In the genomic region with DNA sequence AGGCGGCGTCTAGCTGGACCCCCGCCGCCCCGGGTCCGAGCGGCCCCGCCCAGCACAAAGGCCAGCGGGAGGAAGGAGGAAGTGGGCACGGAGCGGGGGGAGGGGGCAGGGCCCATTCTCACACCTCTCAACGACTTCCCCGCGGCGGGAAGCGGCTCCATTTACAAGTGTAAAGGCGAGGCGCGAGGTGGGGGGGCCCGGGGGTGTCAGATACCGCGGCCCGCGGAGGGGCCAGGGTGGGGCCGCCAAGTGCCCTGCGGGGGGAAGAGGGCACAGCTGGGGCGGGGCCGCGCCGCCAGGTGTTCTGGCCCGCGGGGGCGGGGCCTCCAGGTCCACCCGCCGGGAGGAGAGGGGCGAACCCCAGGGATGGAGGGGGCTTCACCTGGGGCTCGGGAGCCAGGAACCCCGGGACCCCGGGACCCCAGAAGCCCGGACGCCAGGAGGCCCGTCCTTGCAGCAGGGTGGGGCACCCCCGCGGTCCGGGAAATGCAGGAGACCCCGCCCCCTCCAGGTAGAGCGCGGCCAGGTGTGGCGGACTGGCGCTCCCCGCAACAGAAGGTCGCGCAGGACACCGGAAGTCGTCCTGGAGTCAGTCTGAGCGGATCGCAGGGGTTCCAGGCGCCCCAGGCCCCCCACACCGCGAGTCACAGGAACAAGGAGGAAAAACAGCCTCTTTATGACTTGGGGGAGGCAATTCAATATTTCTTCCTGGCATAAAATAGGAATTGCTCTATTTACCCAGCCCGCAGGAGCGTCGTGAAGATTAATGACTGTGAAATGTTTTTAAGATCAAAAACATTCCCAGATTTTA, we compare ENCODE assay signal across 12 cellular contexts. TPM values are rescaled to one million over a fixed set of nuclear protein-coding genes. Genes with fewer than 3 reads are reported as not detected.
A peak's percentile ranks its signal among the peaks of the same experiment; 100 is the strongest.
DNase-seq lines count a peak whose midpoint lies in the region; ATAC-seq and TF ChIP-seq lines count a peak whose summit lies in the region.
"Had no signal": no experiment of that assay in that cellular context is flagged by ENCODE, and none has a peak within 500 bp of the region (broad histone marks: within the 10 kb centered on the region; RNA-seq: fewer than 3 reads in every experiment).

No MANE protein-coding gene starts in this region.

- H3K36me3 Mint-ChIP-seq in chondrocyte (ENCODE audit: low read depth), result peaks cover 2% of the 10 kb centered on the region
- no peaks in the 10 kb centered on the region for H3K36me3 Mint-ChIP-seq in activated T-helper 2 cell treated with anti-CD3 and anti-CD28 coated beads, Interferon-gamma antibody, Interleukin-2, Interleukin-4, amounts not matched to agents 10 μg/mL and 5 μg/mL and 100 μg/mL, durations not matched to agents 14 hours and 24 hours and 36 hours (ENCODE audit: low read depth)

- H3K9me3 ChIP-seq in testis (no peaks in the 10 kb centered on the region), Karpas-422 (ENCODE audit: low read length) (no peaks in the 10 kb centered on the region)
- H3K9me3 ChIP-seq: A549 had no signal

- H3K27ac Mint-ChIP-seq in chondrocyte (ENCODE audit: unreplicated experiment), result peak overlapping the region; percentile 89
- H3K27ac Mint-ChIP-seq in activated T-helper 2 cell treated with anti-CD3 and anti-CD28 coated beads, Interferon-gamma antibody, Interleukin-2, Interleukin-4, amounts not matched to agents 10 μg/mL and 5 μg/mL and 100 μg/mL, durations not matched to agents 14 hours and 24 hours and 36 hours, result no peak overlapping the region

- H3K79me2 ChIP-seq in Karpas-422 (ENCODE audit: low read length), result no peaks in the 10 kb centered on the region

- no peaks in the 10 kb centered on the region for H3K9me2 ChIP-seq in Karpas-422 (replicated peaks; ENCODE audit: insufficient read depth, low read length)

- TF ChIP-seq CTCF in chondrocyte (IDR thresholded peaks at IDR 0.05), result no peak
- no peak for TF ChIP-seq CTCF in testis (IDR thresholded peaks at IDR 0.05)

- no peak overlapping the region for H3K4me3 Mint-ChIP-seq in chondrocyte (ENCODE audit: unreplicated experiment)
- H3K4me3 Mint-ChIP-seq in activated T-helper 2 cell treated with anti-CD3 and anti-CD28 coated beads, Interferon-gamma antibody, Interleukin-2, Interleukin-4, amounts not matched to agents 10 μg/mL and 5 μg/mL and 100 μg/mL, durations not matched to agents 14 hours and 24 hours and 36 hours (ENCODE audit: low read depth), result no peak overlapping the region

- peak overlapping the region; percentile 41 to 56 for H3K4me3 ChIP-seq in testis
- H3K4me3 ChIP-seq in Karpas-422 (ENCODE audit: low read length), result no peak overlapping the region
- H3K4me3 ChIP-seq: A549, GM12878 had no signal

- no peak overlapping the region for H2AFZ ChIP-seq in Karpas-422 (ENCODE audit: low read length)

- DNase-seq in NCI-H187 (lab: John Stamatoyannopoulos, UW) (peak; percentile 33 to 57), NCI-H187 treated with DMSO at 0.1 percent for 48 hours (lab: John Stamatoyannopoulos, UW) (no peak), chondrocyte (ENCODE audit: low spot score) (no peak), left kidney (ENCODE audit: low read depth, low spot score) (peak; percentile 74), testis (no peak), Karpas-422 (no peak)
- no peak for DNase-seq in activated T-helper 2 cell treated with anti-CD3 and anti-CD28 coated beads, Interferon-gamma antibody, Interleukin-2, Interleukin-4, amounts not matched to agents 10 μg/mL and 5 μg/mL and 100 μg/mL, durations not matched to agents 14 hours and 24 hours and 36 hours (ENCODE audit: low spot score)
- DNase-seq: NCI-H1694 treated with DMSO at 0.1 percent for 48 hours, WERI-Rb-1 had no signal

- H3K4me1 Mint-ChIP-seq in chondrocyte (ENCODE audit: low read depth), result peaks cover 88% of the 10 kb centered on the region
- no peaks in the 10 kb centered on the region for H3K4me1 Mint-ChIP-seq in activated T-helper 2 cell treated with anti-CD3 and anti-CD28 coated beads, Interferon-gamma antibody, Interleukin-2, Interleukin-4, amounts not matched to agents 10 μg/mL and 5 μg/mL and 100 μg/mL, durations not matched to agents 14 hours and 24 hours and 36 hours (ENCODE audit: low read depth)

- intact Hi-C loops in testis (cut with DNase I; ENCODE audit: low total_unique reads), result no loop called here
- intact Hi-C loops in activated T-helper 2 cell treated with anti-CD3 and anti-CD28 coated beads, Interferon-gamma antibody, Interleukin-2, Interleukin-4, amounts not matched to agents 10 μg/mL and 5 μg/mL and 100 μg/mL, durations not matched to agents 14 hours and 24 hours and 36 hours (cut with micrococcal nuclease), result no loop called here

- no peaks in the 10 kb centered on the region for H4K20me1 ChIP-seq in Karpas-422 (ENCODE audit: insufficient read depth, low read depth, low read length)

- 31 to 43% methylated on average over 17 to 63 of the region's 63 CpGs for WGBS in testis, 2 donors

- no peaks in the 10 kb centered on the region for H3K27me3 Mint-ChIP-seq in chondrocyte (ENCODE audit: low read depth)
- H3K27me3 Mint-ChIP-seq in activated T-helper 2 cell treated with anti-CD3 and anti-CD28 coated beads, Interferon-gamma antibody, Interleukin-2, Interleukin-4, amounts not matched to agents 10 μg/mL and 5 μg/mL and 100 μg/mL, durations not matched to agents 14 hours and 24 hours and 36 hours (ENCODE audit: low read depth), result peaks cover 69% of the 10 kb centered on the region

- H3K27me3 ChIP-seq in testis (no peaks in the 10 kb centered on the region), Karpas-422 (ENCODE audit: low read length) (no peaks in the 10 kb centered on the region)

- H3K9me3 Mint-ChIP-seq in chondrocyte (ENCODE audit: low read depth), result no peaks in the 10 kb centered on the region
- no peaks in the 10 kb centered on the region for H3K9me3 Mint-ChIP-seq in activated T-helper 2 cell treated with anti-CD3 and anti-CD28 coated beads, Interferon-gamma antibody, Interleukin-2, Interleukin-4, amounts not matched to agents 10 μg/mL and 5 μg/mL and 100 μg/mL, durations not matched to agents 14 hours and 24 hours and 36 hours

- H3K4me2 ChIP-seq in Karpas-422 (ENCODE audit: low read depth, low read length, poor library complexity, severe bottlenecking), result no peak overlapping the region
- H3K4me2 ChIP-seq: A549 had no signal

- H3K4me1 ChIP-seq in testis (peaks cover 86% of the 10 kb centered on the region), Karpas-422 (ENCODE audit: low read length) (no peaks in the 10 kb centered on the region)

- no peaks in the 10 kb centered on the region for H3K36me3 ChIP-seq in testis (ENCODE audit: low read depth, missing control alignments)
- no peaks in the 10 kb centered on the region for H3K36me3 ChIP-seq in Karpas-422 (ENCODE audit: insufficient read depth, low read length)

- H3K27ac ChIP-seq in testis, result peak overlapping the region; percentile 86 to 99
- no peak overlapping the region for H3K27ac ChIP-seq in Karpas-422 (ENCODE audit: low read length)
- H3K27ac ChIP-seq: WERI-Rb-1 had no signal

- no peak overlapping the region for H3K9ac ChIP-seq in Karpas-422 (ENCODE audit: low read length)

- ATAC-seq in HG03378 (IDR thresholded peaks at IDR 0.05; ENCODE audit: unreplicated experiment), result no peak
- ATAC-seq: GM12878 had no signal

- no peak for TF ChIP-seq POLR2A in testis (IDR thresholded peaks at IDR 0.05)

RNA-seq across cellular contexts. Expression of a gene that starts 8.3 kb away (rescaled TPM):
- 62.6 to 90.6 TPM (median 86.4 TPM) in 3 replicates for total RNA-seq in chondrocyte
- total RNA-seq in testis, result 10 to 100 TPM; 44.7 to 79.5 TPM
- 52.4 TPM for polyA plus RNA-seq in testis (ENCODE audit: insufficient read depth, low read depth, low replicate concordance)
- total RNA-seq in activated T-helper 2 cell treated with anti-CD3 and anti-CD28 coated beads, Interferon-gamma antibody, Interleukin-2, Interleukin-4, amounts not matched to agents 10 μg/mL and 5 μg/mL and 100 μg/mL, durations not matched to agents 14 hours and 24 hours and 36 hours, result 0.41 and 0.48 TPM in 2 replicates
- total RNA-seq in Karpas-422 (2014; rRNA removed; shearing (Covaris generic); ENCODE audit: low replicate concordance), result 0.15 and 1.3 TPM in 2 replicates

Comparison
In these comparisons a context has a peak if more than half of its experiments do, and no peak if none do; other contexts are left out.
1. DNase-seq: peak in NCI-H187 (2 of 2) and left kidney (single experiment); none in NCI-H187 treated with DMSO at 0.1 percent for 48 hours (single experiment), chondrocyte (single experiment), testis (single experiment), activated T-helper 2 cell treated with anti-CD3 and anti-CD28 coated beads, Interferon-gamma antibody, Interleukin-2, Interleukin-4, amounts not matched to agents 10 μg/mL and 5 μg/mL and 100 μg/mL, durations not matched to agents 14 hours and 24 hours and 36 hours (single experiment) and Karpas-422 (single experiment).
2. RNA of a gene that starts 8.3 kb away (total RNA-seq): 62.6 to 90.6 TPM in chondrocyte and 44.7 to 79.5 TPM in testis; 0.41 to 0.48 TPM in activated T-helper 2 cell treated with anti-CD3 and anti-CD28 coated beads, Interferon-gamma antibody, Interleukin-2, Interleukin-4, amounts not matched to agents 10 μg/mL and 5 μg/mL and 100 μg/mL, durations not matched to agents 14 hours and 24 hours and 36 hours and 0.15 to 1.3 TPM in Karpas-422; every median in the first group is over 10 times any median in the second.